8 cellular contexts compared by ENCODE assay signal in the genomic region with DNA sequence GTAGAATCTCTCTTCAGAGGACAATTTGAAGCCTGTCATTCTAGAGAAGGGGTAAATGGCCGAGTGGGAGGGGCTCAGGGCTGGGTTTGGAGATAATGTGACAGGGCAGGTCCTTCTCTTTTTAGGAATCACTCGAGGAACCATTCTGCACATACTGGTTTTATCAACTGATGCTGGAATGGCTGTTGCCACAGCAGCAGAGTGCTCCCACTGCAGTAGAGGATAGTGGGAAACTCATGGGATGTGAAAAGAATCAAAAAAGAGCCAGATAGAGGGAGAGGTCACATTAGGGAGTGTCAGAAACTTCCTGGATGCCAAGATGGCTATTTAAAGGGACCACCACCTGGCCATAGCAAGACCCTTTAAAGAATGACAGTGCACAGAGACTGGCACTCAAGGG.
"Had no signal": no experiment of that assay in that cellular context is flagged by ENCODE, and none has a peak within 500 bp of the region (broad histone marks: within the 10 kb centered on the region; RNA-seq: fewer than 3 reads in every experiment).

No MANE protein-coding gene starts in this region.

- H3K4me3 ChIP-seq: GM23338 had no signal

- H3K4me2 ChIP-seq: GM23338 had no signal

- H3K4me1 Mint-ChIP-seq: IgD-negative memory B cell had no signal

- H3K9me3 Mint-ChIP-seq: GM23338 had no signal

- H2AFZ ChIP-seq: GM23338 had no signal

- H3K27ac Mint-ChIP-seq: GM23338, H9, IgD-negative memory B cell had no signal

- DNase-seq: H9, HCEC 1CT, KG1 had no signal

- H3K4me3 Mint-ChIP-seq: GM23338, H9, IgD-negative memory B cell had no signal

- FAIRE-seq: H1, H54, HTR-8/SVneo had no signal

- ATAC-seq: GM23338 had no signal
